In genomic region chr2:120737802-120738516, GRCh38 we compare ENCODE assay signal across 10 cellular contexts. TPM values are rescaled to one million over a fixed set of nuclear protein-coding genes. Genes with fewer than 3 reads are reported as not detected.
DNase-seq lines count a peak whose midpoint lies in the region; ATAC-seq and TF ChIP-seq lines count a peak whose summit lies in the region.
"Had no signal": no experiment of that assay in that cellular context is flagged by ENCODE, and none has a peak within 500 bp of the region (broad histone marks: within the 10 kb centered on the region; RNA-seq: fewer than 3 reads in every experiment).

No MANE protein-coding gene starts in this region.

- DNase-seq in heart right ventricle (no peak), Right ventricle myocardium superior (no peak), mammary epithelial cell (peak; percentile 54), mucosa of descending colon (peak in 2 of 3 donors; percentile 62 to 74), aorta (no peak), GF-D8 (lab: John Stamatoyannopoulos, UW) (no peak), NCI-H1048 (lab: John Stamatoyannopoulos, UW) (no peak)
- no peak for DNase-seq in stimulated activated CD4-positive, alpha-beta T cell treated with anti-CD3 and anti-CD28 coated beads, Interleukin-1b, Interleukin-23, amount 100 ng/mL, for 48 hours
- DNase-seq: activated T-cell treated with anti-CD3 and anti-CD28 coated beads, Interleukin-2, amount 50 U/mL, for 24 hours; stimulated activated naive CD4-positive, alpha-beta T cell treated with Interleukin-2 at 50 U/mL for 16 hours had no signal

- H3K79me2 ChIP-seq in mammary epithelial cell (ENCODE audit: insufficient read depth, low read length): no peaks in the 10 kb centered on the region

- H3K36me3 ChIP-seq in heart right ventricle (no peaks in the 10 kb centered on the region), mammary epithelial cell (ENCODE audit: insufficient read depth, low read length) (no peaks in the 10 kb centered on the region), mucosa of descending colon (ENCODE audit: low read depth) (no peaks in the 10 kb centered on the region), aorta (ENCODE audit: control insufficient read depth in 1 of 2, insufficient read depth in 2 of 2, low read length in 1 of 2) (no peaks in the 10 kb centered on the region)

- H4K20me1 ChIP-seq in mammary epithelial cell (ENCODE audit: insufficient read depth, low read length): no peaks in the 10 kb centered on the region

- no peaks in the 10 kb centered on the region for H3K9me3 ChIP-seq in heart right ventricle
- no peaks in the 10 kb centered on the region for H3K9me3 ChIP-seq in mammary epithelial cell (replicated peaks; ENCODE audit: insufficient read depth, low read length)
- H3K9me3 ChIP-seq in mucosa of descending colon: no peaks in the 10 kb centered on the region
- H3K9me3 ChIP-seq in aorta (ENCODE audit: control insufficient read depth, low read length): no peaks in the 10 kb centered on the region

- H3K4me3 ChIP-seq in heart right ventricle (peak overlapping the region in 8 of 10 donors; percentile 40 to 62 (median 60)), mammary epithelial cell (replicated peaks in 1 of 3; ENCODE audit: insufficient read depth in 1 of 3, low read depth in 2 of 3, low read length in 3 of 3) (no peak overlapping the region), mucosa of descending colon (no peak overlapping the region), aorta (ENCODE audit: low read length in 2 of 2) (peak overlapping the region; percentile 0 to 46)

- H3K4me1 ChIP-seq in heart right ventricle (peaks cover 2 to 27% (median 12%) of the 10 kb centered on the region in 9 donors), mammary epithelial cell (ENCODE audit: insufficient read depth, low read length) (peaks cover 20% of the 10 kb centered on the region), mucosa of descending colon (ENCODE audit: low read depth) (peaks cover 33% of the 10 kb centered on the region), aorta (ENCODE audit: control insufficient read depth in 1 of 2, insufficient read depth in 2 of 2, low read length in 2 of 2) (no peaks in the 10 kb centered on the region)

- WGBS in heart right ventricle, 2 donors: 59 to 60% methylated on average over 14 of the region's 14 CpGs
- WGBS in mammary epithelial cell (ENCODE audit: low coverage, missing lambda C conversion rate): 47% methylated on average over 11 of the region's 14 CpGs
- 32 to 33% methylated on average over 14 of the region's 14 CpGs for WGBS in aorta, 2 donors

- H2AFZ ChIP-seq in mammary epithelial cell (ENCODE audit: low read depth, low read length): peak overlapping the region; percentile 20

- no peak overlapping the region for H3K9ac ChIP-seq in mammary epithelial cell (ENCODE audit: insufficient read depth, low read length)

- dilution Hi-C loops in mammary epithelial cell (cut with HindIII; ENCODE audit: low sequenced_read_pairs): no loop called here

- CTCF ChIA-PET in mammary epithelial cell (lab: Charles Lee; ENCODE audit: low non-redundant PET): no interaction called here

- peak overlapping the region; percentile 85 for H3K4me2 ChIP-seq in mammary epithelial cell (ENCODE audit: insufficient read depth, low read depth, low read length)

- in situ Hi-C loops in mammary epithelial cell (cut with MboI; ENCODE audit: low sequenced_read_pairs in 2 of 2): no loop called here

- no peak for TF ChIP-seq CTCF in heart right ventricle (IDR thresholded peaks at IDR 0.05)
- no peak for TF ChIP-seq CTCF in mammary epithelial cell (conservative IDR thresholded peaks at IDR 0.05 in 1 of 2, IDR thresholded peaks at IDR 0.05 in 1 of 2; ENCODE audit: extremely low read depth in 1 of 2, insufficient read depth in 1 of 2, low read depth in 1 of 2, low read length in 2 of 2)
- no peak for TF ChIP-seq CTCF in mucosa of descending colon (IDR thresholded peaks at IDR 0.05)

- intact Hi-C loops in heart right ventricle (cut with DNase I): loop anchor here in 5 of 10 donors (2.0 to 10.0 kb wide), 4 partner anchors 127 to 335 kb away; no protein-coding TSS in a partner anchor
- intact Hi-C loops in Right ventricle myocardium superior (cut with DNase I): no loop called here
- intact Hi-C loops in mammary epithelial cell (cut with micrococcal nuclease): loop anchor here (5.0 kb wide), 1 partner anchor 214 kb away; no protein-coding TSS in a partner anchor
- intact Hi-C loops in mucosa of descending colon (cut with DNase I, micrococcal nuclease): loop anchor here in 1 of 2 donors (10.0 kb wide), 1 partner anchor 97 kb away; no protein-coding TSS in a partner anchor
- intact Hi-C loops in aorta (cut with DNase I): loop anchor here (2.0 to 10.0 kb wide), 3 partner anchors 27 to 204 kb away; no protein-coding TSS in a partner anchor

- ATAC-seq in heart right ventricle (no peak), Right ventricle myocardium superior (ENCODE audit: poor library complexity) (no peak), mucosa of descending colon (peak; percentile 84), aorta (ENCODE audit: low FRiP score) (no peak)

- no TSS peak for BruUV-seq in mammary epithelial cell (replicated peaks; lab: Mats Ljungman, UMichigan)

- H3K27ac ChIP-seq in heart right ventricle (peak overlapping the region in 5 of 10 donors; percentile 44 to 87 (median 78)), mammary epithelial cell (ENCODE audit: insufficient read depth, low read depth, low read length) (no peak overlapping the region), aorta (ENCODE audit: low read depth in 1 of 2, low read length in 2 of 2) (no peak overlapping the region)

- H3K27me3 ChIP-seq in heart right ventricle (peaks cover 2 to 100% (median 96%) of the 10 kb centered on the region in 7 donors), mammary epithelial cell (ENCODE audit: insufficient read depth, low read length) (peaks cover 65% of the 10 kb centered on the region), aorta (ENCODE audit: control insufficient read depth in 1 of 2, insufficient read depth in 2 of 2, low read length in 1 of 2) (no peaks in the 10 kb centered on the region)

RNA-seq across cellular contexts. Expression of gene GLI2, which starts 2.3 kb away (rescaled TPM):
- total RNA-seq in heart right ventricle: 1 to 10 TPM in 8 of 10 donors, under 1 TPM in 2; 0.39 to 1.7 (median 1.0) TPM
- under 1 TPM; 0.37 to 0.80 TPM for polyA plus RNA-seq in heart right ventricle
- total RNA-seq in Right ventricle myocardium superior: 1.3 TPM
- total RNA-seq in mammary epithelial cell: under 1 TPM in 1 of 2 donors, not detected in 1; under 0.01 TPM
- polyA plus RNA-seq in mammary epithelial cell: 0.01 TPM
- not detected for polyA minus RNA-seq in mammary epithelial cell
- 1 to 10 TPM; 1.0 to 7.3 (median 1.3) TPM for total RNA-seq in mucosa of descending colon
- 10 to 100 TPM in 1 of 2 donors, 1 to 10 TPM in 1; 9.0 to 18.5 TPM for total RNA-seq in aorta
- polyA plus RNA-seq in aorta: 1 to 10 TPM in 1 of 2 donors, under 1 TPM in 1; 0.88 to 1.9 TPM

Comparison
In these comparisons a context has a peak if more than half of its experiments do, and no peak if none do; other contexts are left out.
1. DNase-seq: peak in mammary epithelial cell (single experiment) and mucosa of descending colon (2 of 3); none in heart right ventricle (0 of 2), Right ventricle myocardium superior (single experiment), aorta (0 of 2), stimulated activated CD4-positive, alpha-beta T cell treated with anti-CD3 and anti-CD28 coated beads, Interleukin-1b, Interleukin-23, amount 100 ng/mL, for 48 hours (single experiment), GF-D8 (single experiment) and NCI-H1048 (single experiment).
2. H3K4me3 ChIP-seq: peak in heart right ventricle (8 of 10) and aorta (2 of 2); none in mammary epithelial cell (0 of 3) and mucosa of descending colon (single experiment).